ENCODE assay signal across 9 cellular contexts in genomic region chr16:13956635-13957196, GRCh38. TPM values are rescaled to one million over a fixed set of nuclear protein-coding genes. Genes with fewer than 3 reads are reported as not detected.
A peak's percentile ranks its signal among the peaks of the same experiment; 100 is the strongest.
DNase-seq lines count a peak whose midpoint lies in the region; ATAC-seq lines count a peak whose summit lies in the region.
"Had no signal": no experiment of that assay in that cellular context is flagged by ENCODE, and none has a peak within 500 bp of the region (broad histone marks: within the 10 kb centered on the region; RNA-seq: fewer than 3 reads in every experiment).

No MANE protein-coding gene starts in this region.

- peak overlapping the region; percentile 23 for H3K4me3 Mint-ChIP-seq in activated T-helper 2 cell treated with anti-CD3 and anti-CD28 coated beads, Interferon-gamma antibody, Interleukin-2, Interleukin-4, amounts not matched to agents 10 μg/mL and 5 μg/mL and 100 μg/mL, durations not matched to agents 14 hours and 24 hours and 36 hours (ENCODE audit: low read depth)

- H3K36me3 Mint-ChIP-seq in activated T-helper 2 cell treated with anti-CD3 and anti-CD28 coated beads, Interferon-gamma antibody, Interleukin-2, Interleukin-4, amounts not matched to agents 10 μg/mL and 5 μg/mL and 100 μg/mL, durations not matched to agents 14 hours and 24 hours and 36 hours (ENCODE audit: low read depth): no peaks in the 10 kb centered on the region

- H3K9me3 Mint-ChIP-seq in activated T-helper 2 cell treated with anti-CD3 and anti-CD28 coated beads, Interferon-gamma antibody, Interleukin-2, Interleukin-4, amounts not matched to agents 10 μg/mL and 5 μg/mL and 100 μg/mL, durations not matched to agents 14 hours and 24 hours and 36 hours: no peaks in the 10 kb centered on the region

- H3K36me3 ChIP-seq in BLaER1 treated with 17β-estradiol and CSF1 and Interleukin-3, amounts not matched to agents 10 nM and 100 nM: no peaks in the 10 kb centered on the region

- DNase-seq in activated T-helper 2 cell treated with anti-CD3 and anti-CD28 coated beads, Interferon-gamma antibody, Interleukin-2, Interleukin-4, amounts not matched to agents 10 μg/mL and 5 μg/mL and 100 μg/mL, durations not matched to agents 14 hours and 24 hours and 36 hours (ENCODE audit: low spot score): no peak
- DNase-seq in midbrain (lab: John Stamatoyannopoulos, UW) (peak; percentile 27), occipital lobe (lab: John Stamatoyannopoulos, UW) (no peak), KG1 (lab: John Stamatoyannopoulos, UW) (no peak)
- no peak for DNase-seq in activated effector memory CD4-positive, alpha-beta T cell treated with Interleukin-2 at 50 U/mL for 16 hours

- peak overlapping the region; percentile 47 for H3K27ac Mint-ChIP-seq in activated T-helper 2 cell treated with anti-CD3 and anti-CD28 coated beads, Interferon-gamma antibody, Interleukin-2, Interleukin-4, amounts not matched to agents 10 μg/mL and 5 μg/mL and 100 μg/mL, durations not matched to agents 14 hours and 24 hours and 36 hours
- H3K27ac Mint-ChIP-seq: progenitor cell of endocrine pancreas had no signal

- no peaks in the 10 kb centered on the region for H3K27me3 ChIP-seq in BLaER1 treated with 17β-estradiol and CSF1 and Interleukin-3, amounts not matched to agents 10 nM and 100 nM

- H3K4me1 Mint-ChIP-seq in activated T-helper 2 cell treated with anti-CD3 and anti-CD28 coated beads, Interferon-gamma antibody, Interleukin-2, Interleukin-4, amounts not matched to agents 10 μg/mL and 5 μg/mL and 100 μg/mL, durations not matched to agents 14 hours and 24 hours and 36 hours (ENCODE audit: low read depth): peaks cover 22% of the 10 kb centered on the region

- intact Hi-C loops in activated T-helper 2 cell treated with anti-CD3 and anti-CD28 coated beads, Interferon-gamma antibody, Interleukin-2, Interleukin-4, amounts not matched to agents 10 μg/mL and 5 μg/mL and 100 μg/mL, durations not matched to agents 14 hours and 24 hours and 36 hours (cut with micrococcal nuclease): no loop called here

- no peaks in the 10 kb centered on the region for H4K20me1 ChIP-seq in BLaER1 treated with 17β-estradiol and CSF1 and Interleukin-3, amounts not matched to agents 10 nM and 100 nM

- H3K4me2 ChIP-seq in BLaER1 treated with 17β-estradiol and CSF1 and Interleukin-3, amounts not matched to agents 10 nM and 100 nM: peak overlapping the region in 10 of 11 experiments; percentile 12 to 93 (median 72); a peak in 19 of 22 replicates

- H3K9me3 ChIP-seq in BLaER1 treated with 17β-estradiol and CSF1 and Interleukin-3, amounts not matched to agents 10 nM and 100 nM (replicated peaks in 1 of 11): no peaks in the 10 kb centered on the region

- peaks cover 0 to 68% (median 36%) of the 10 kb centered on the region in 10 experiments; a peak in 16 of 20 replicates for H3K4me1 ChIP-seq in BLaER1 treated with 17β-estradiol and CSF1 and Interleukin-3, amounts not matched to agents 10 nM and 100 nM

- ATAC-seq in GM21526 (IDR thresholded peaks at IDR 0.05; ENCODE audit: low FRiP score, unreplicated experiment) (peak; percentile 19), GM18858 (IDR thresholded peaks at IDR 0.05; ENCODE audit: unreplicated experiment) (no peak)

- peak overlapping the region in 2 of 10 experiments; percentile 12 to 13; a peak in 1 of 20 replicates for H3K4me3 ChIP-seq in BLaER1 treated with 17β-estradiol and CSF1 and Interleukin-3, amounts not matched to agents 10 nM and 100 nM

- peaks cover 6% of the 10 kb centered on the region for H3K27me3 Mint-ChIP-seq in activated T-helper 2 cell treated with anti-CD3 and anti-CD28 coated beads, Interferon-gamma antibody, Interleukin-2, Interleukin-4, amounts not matched to agents 10 μg/mL and 5 μg/mL and 100 μg/mL, durations not matched to agents 14 hours and 24 hours and 36 hours (ENCODE audit: low read depth)

- H3K9ac ChIP-seq in BLaER1 treated with 17β-estradiol and CSF1 and Interleukin-3, amounts not matched to agents 10 nM and 100 nM: peak overlapping the region in 10 of 11 experiments; percentile 16 to 88 (median 73); a peak in 16 of 22 replicates

- peak overlapping the region; percentile 64 to 98 (median 87); a peak in 21 of 22 replicates for H3K27ac ChIP-seq in BLaER1 treated with 17β-estradiol and CSF1 and Interleukin-3, amounts not matched to agents 10 nM and 100 nM

RNA-seq across cellular contexts. Expression of gene ERCC4, which starts 36.8 kb away (rescaled TPM):
- total RNA-seq in activated T-helper 2 cell treated with anti-CD3 and anti-CD28 coated beads, Interferon-gamma antibody, Interleukin-2, Interleukin-4, amounts not matched to agents 10 μg/mL and 5 μg/mL and 100 μg/mL, durations not matched to agents 14 hours and 24 hours and 36 hours: 11.9 and 13.3 TPM in 2 replicates
- total RNA-seq in occipital lobe: 15.4 TPM
